33 cellular contexts compared by ENCODE assay signal in the genomic region with DNA sequence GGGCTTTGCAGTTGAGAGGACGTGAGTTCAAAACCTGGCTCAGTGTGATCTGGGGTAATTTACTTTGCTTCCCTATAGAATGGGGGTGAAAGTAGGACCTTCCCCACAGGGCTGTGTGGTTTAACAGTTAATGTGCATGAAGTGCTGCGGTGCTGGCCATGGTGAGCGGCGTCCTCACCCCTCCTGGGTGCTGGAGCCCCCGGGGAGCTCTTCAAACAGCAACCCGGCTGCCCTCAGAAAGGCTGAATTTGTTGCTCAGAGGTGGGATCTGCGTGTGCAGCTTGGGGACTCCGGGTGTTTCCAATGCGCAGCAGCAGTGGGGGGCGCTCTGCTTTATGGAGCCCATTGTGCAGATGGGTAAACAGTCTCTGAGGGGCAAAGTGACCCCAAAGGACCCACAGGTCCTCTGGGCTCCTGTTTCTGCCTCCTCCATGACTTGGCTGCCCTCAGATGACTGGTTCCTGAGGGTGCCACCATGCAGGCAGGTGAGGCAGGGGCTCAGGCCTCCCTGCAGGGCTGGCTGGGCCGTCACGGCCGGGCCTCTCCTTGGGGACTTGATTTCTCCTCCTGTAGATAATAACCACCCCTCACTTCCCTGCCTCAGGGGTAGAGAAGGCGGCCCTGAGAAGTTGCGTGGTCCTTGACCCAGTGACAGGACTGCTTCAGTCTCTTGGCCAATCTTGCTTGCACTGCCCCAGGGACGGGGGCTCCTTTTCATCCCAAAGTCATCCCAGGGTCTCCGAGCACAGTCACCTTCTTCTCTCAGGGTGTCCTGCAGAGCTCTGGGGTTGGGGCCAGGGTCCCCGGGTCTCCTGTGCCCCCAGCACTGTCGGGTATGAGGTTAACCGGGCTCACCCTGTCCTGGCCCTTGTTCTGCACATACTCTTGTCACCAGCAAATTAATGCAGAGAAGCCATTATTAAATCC. TPM values are rescaled to one million over a fixed set of nuclear protein-coding genes. Genes with fewer than 3 reads are reported as not detected.
"Had no signal": no experiment of that assay in that cellular context is flagged by ENCODE, and none has a peak within 500 bp of the region (broad histone marks: within the 10 kb centered on the region; RNA-seq: fewer than 3 reads in every experiment).

No MANE protein-coding gene starts in this region.

- H3K4me1 ChIP-seq: breast epithelium, gastrocnemius medialis, testis had no signal

- DNase-seq: activated CD4-positive, alpha-beta T cell treated with anti-CD3 and anti-CD28 coated beads for 36 hours; activated CD4-positive, CD25-positive, alpha-beta regulatory T cell; activated CD8-positive, alpha-beta memory T cell treated with anti-CD3 and anti-CD28 coated beads, Interleukin-2, amount 10 ng/mL, durations not matched to agents 7 days and 5 days; activated CD8-positive, alpha-beta T cell treated with anti-CD3 and anti-CD28 coated beads, Interleukin-2, amount 10 ng/mL, durations not matched to agents 7 days and 5 days; activated naive CD8-positive, alpha-beta T cell treated with anti-CD3 and anti-CD28 coated beads, Interleukin-2, amount 50 U/mL, for 24 hours; activated T-cell treated with anti-CD3 and anti-CD28 coated beads, Interleukin-2, amount 50 U/mL, for 48 hours; amygdala; central memory CD4-positive, alpha-beta T cell; effector memory CD4-positive, alpha-beta T cell; gastrocnemius medialis; glutamatergic neuron; left colon; mammary epithelial cell; naive thymus-derived CD4-positive, alpha-beta T cell; occipital lobe; right cardiac atrium; stimulated activated CD4-positive, alpha-beta T cell treated with anti-CD3 and anti-CD28 coated beads, Interleukin-12 subunit alpha, Interleukin-12 subunit beta, amount 100 ng/mL, for 4 hours; stimulated activated CD4-positive, alpha-beta T cell treated with anti-CD3 and anti-CD28 coated beads, Interleukin-4, amount 100 ng/mL, for 1 hour; stimulated activated naive CD8-positive, alpha-beta T cell treated with anti-CD3 and anti-CD28 coated beads, Interleukin-15, Interleukin-2, amounts not matched to agents 100 U/mL and 50 U/mL, for 24 hours; testis; trophoblast cell had no signal

- FAIRE-seq: colon, keratinocyte, urothelium cell line had no signal

- H3K27me3 ChIP-seq: gastrocnemius medialis, testis had no signal

- H3K9me3 ChIP-seq: breast epithelium, gastrocnemius medialis, testis had no signal

- H3K4me3 ChIP-seq: breast epithelium, gastrocnemius medialis, testis had no signal

- ATAC-seq: activated CD4-positive, alpha-beta T cell treated with anti-CD3 and anti-CD28 coated beads for 36 hours; activated CD8-positive, alpha-beta memory T cell treated with anti-CD3 and anti-CD28 coated beads, Interleukin-2, amount 10 ng/mL, durations not matched to agents 7 days and 5 days; activated naive CD8-positive, alpha-beta T cell treated with anti-CD3 and anti-CD28 coated beads, Interleukin-2, amount 50 U/mL, for 24 hours; gastrocnemius medialis; left colon; naive thymus-derived CD4-positive, alpha-beta T cell; right cardiac atrium; stimulated activated naive CD8-positive, alpha-beta T cell treated with anti-CD3 and anti-CD28 coated beads, Interleukin-15, Interleukin-2, amounts not matched to agents 100 U/mL and 50 U/mL, for 24 hours had no signal

- H3K36me3 ChIP-seq: breast epithelium, gastrocnemius medialis had no signal

- H3K27ac ChIP-seq: breast epithelium, gastrocnemius medialis, testis had no signal

RNA-seq across cellular contexts. Expression of a gene that starts 40.3 kb away (rescaled TPM):
- total RNA-seq: activated CD8-positive, alpha-beta memory T cell treated with anti-CD3 and anti-CD28 coated beads, Interleukin-2, amount 10 ng/mL, durations not matched to agents 7 days and 5 days; activated CD8-positive, alpha-beta T cell treated with anti-CD3 and anti-CD28 coated beads, Interleukin-2, amount 10 ng/mL, durations not matched to agents 7 days and 5 days; activated T-helper 2 cell treated with anti-CD3 and anti-CD28 coated beads, Interferon-gamma antibody, Interleukin-2, Interleukin-4, amounts not matched to agents 10 μg/mL and 5 μg/mL and 100 μg/mL, durations not matched to agents 14 hours and 24 hours and 36 hours; breast epithelium; dermis microvascular lymphatic vessel endothelial cell; epithelial cell of proximal tubule; gastrocnemius medialis; left colon; liver; mammary epithelial cell; mesothelial cell of epicardium; naive thymus-derived CD4-positive, alpha-beta T cell; occipital lobe; pulmonary artery endothelial cell; right cardiac atrium; T-helper 1 cell treated with Interleukin-12 subunit alpha and Interleukin-12 subunit beta and Interleukin-4 antibody, amounts not matched to agents 30 ng/mL and 1 ng/mL, for 36 hours had no signal
- polyA plus RNA-seq: keratinocyte; liver; mammary epithelial cell; naive thymus-derived CD4-positive, alpha-beta T cell; neural cell; right cardiac atrium had no signal
